In the genomic region with DNA sequence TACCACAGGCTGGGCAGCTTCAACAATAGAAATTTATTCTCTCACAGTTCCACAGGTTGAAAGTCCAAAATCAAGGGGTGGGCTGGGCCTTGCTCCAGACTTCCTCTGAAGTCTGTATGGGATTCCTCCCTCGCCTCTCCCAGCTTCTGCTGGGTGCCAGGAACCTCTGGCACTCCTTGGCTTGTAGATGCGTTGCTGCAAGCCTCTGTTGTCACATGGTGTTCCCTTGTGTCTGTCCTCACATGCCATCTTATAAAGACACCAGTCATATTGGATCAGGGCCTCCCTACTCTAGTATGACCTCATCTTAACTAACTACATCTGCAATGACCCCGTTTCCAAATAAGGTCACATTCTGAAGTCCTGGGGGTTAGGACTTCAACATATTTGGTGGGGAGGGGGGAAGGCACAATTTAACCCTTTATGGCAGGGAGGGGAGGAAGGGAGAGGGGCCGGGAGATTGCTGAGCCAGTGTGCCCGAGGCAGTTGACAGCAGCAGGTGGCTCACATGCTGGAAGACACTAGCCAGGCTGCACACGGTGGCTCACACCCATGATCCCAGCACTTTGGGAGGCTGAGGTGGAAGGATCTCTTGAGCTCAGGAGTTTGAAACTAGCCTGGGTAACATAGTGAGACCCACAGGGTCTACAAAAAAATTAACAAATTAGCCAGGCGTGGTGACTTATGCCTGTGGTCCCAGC, we compare ENCODE assay signal across 22 cellular contexts.
"Had no signal": no experiment of that assay in that cellular context is flagged by ENCODE, and none has a peak within 500 bp of the region (broad histone marks: within the 10 kb centered on the region; RNA-seq: fewer than 3 reads in every experiment).

No MANE protein-coding gene starts in this region.

- H3K27ac ChIP-seq: adrenal gland, esophagus squamous epithelium, vagina had no signal

- H3K27me3 Mint-ChIP-seq: stimulated activated naive CD8-positive, alpha-beta T cell treated with anti-CD3 and anti-CD28 coated beads, Interleukin-15, amount 100 ng/mL, for 72 hours had no signal

- H3K4me3 Mint-ChIP-seq: nephron progenitor cell; stimulated activated naive CD8-positive, alpha-beta T cell treated with anti-CD3 and anti-CD28 coated beads, Interleukin-15, amount 100 ng/mL, for 72 hours had no signal

- H3K9me3 ChIP-seq: adrenal gland, esophagus squamous epithelium, vagina had no signal

- H3K4me1 ChIP-seq: adrenal gland, vagina had no signal

- H3K4me3 ChIP-seq: adrenal gland, esophagus squamous epithelium, vagina had no signal

- FAIRE-seq: astrocyte, small intestine had no signal

- ATAC-seq: stimulated activated naive CD8-positive, alpha-beta T cell treated with anti-CD3 and anti-CD28 coated beads, Interleukin-15, amount 100 ng/mL, for 72 hours had no signal

- H3K9me3 Mint-ChIP-seq: nephron progenitor cell; stimulated activated naive CD8-positive, alpha-beta T cell treated with anti-CD3 and anti-CD28 coated beads, Interleukin-15, amount 100 ng/mL, for 72 hours had no signal

- H3K27me3 ChIP-seq: adrenal gland, esophagus squamous epithelium, vagina had no signal

- H3K4me1 Mint-ChIP-seq: nephron progenitor cell had no signal

- DNase-seq: activated CD4-positive, CD25-positive, alpha-beta regulatory T cell; activated effector memory CD4-positive, alpha-beta T cell treated with Interleukin-2 at 50 U/mL for 16 hours; activated naive CD4-positive, alpha-beta T cell treated with anti-CD3 and anti-CD28 coated beads, Interleukin-2, amount 50 U/mL, for 16 hours; adrenal gland; effector CD4-positive, alpha-beta T cell; esophagus squamous epithelium; foreskin fibroblast; glutamatergic neuron; hypothalamus; islet precursor cell; mammary epithelial cell; nephron progenitor cell; nucleus accumbens; right cardiac atrium; small intestine; stimulated activated CD4-positive, alpha-beta T cell treated with anti-CD3 and anti-CD28 coated beads, Interleukin-15, amount 100 ng/mL, for 24 hours; stimulated activated CD4-positive, alpha-beta T cell treated with anti-CD3 and anti-CD28 coated beads, Interleukin-2, amount 100 ng/mL, for 48 hours; stimulated activated naive CD8-positive, alpha-beta T cell treated with anti-CD3 and anti-CD28 coated beads, Interleukin-15, amount 100 ng/mL, for 72 hours; T1000; trophoblast cell had no signal

- H3K27ac Mint-ChIP-seq: nephron progenitor cell had no signal
